In genomic region chr3:12193485-12194165, GRCh38 we compare ENCODE assay signal across 8 cellular contexts. TPM values are rescaled to one million over a fixed set of nuclear protein-coding genes. Genes with fewer than 3 reads are reported as not detected.
DNase-seq lines count a peak whose midpoint lies in the region; ATAC-seq, FAIRE-seq and TF ChIP-seq lines count a peak whose summit lies in the region.

No MANE protein-coding gene starts in this region.

- WGBS in lung, 2 donors: 98 to 99% methylated on average over 1 of the region's 1 CpG
- WGBS in prostate gland: 71% methylated on average over 1 of the region's 1 CpG

- no peak for TF ChIP-seq CTCF in lung (IDR thresholded peaks at IDR 0.05; ENCODE audit: control extremely low read depth, extremely low read depth)
- no peak for TF ChIP-seq CTCF in prostate gland (IDR thresholded peaks at IDR 0.05)

- FAIRE-seq in GM12891 (lab: Jason Lieb, UNC): peak; percentile 26

- DNase-seq in GM12891 (ENCODE audit: insufficient read length, low spot score) (no peak), LHCN-M2 (ENCODE audit: low read depth) (peak; percentile 98), amniotic epithelial cell (ENCODE audit: low read depth) (peak; percentile 97), lung (ENCODE audit: low spot score) (peak; percentile 71), HuH-7 (ENCODE audit: low spot score) (no peak), NCI-H1092 (lab: John Stamatoyannopoulos, UW) (no peak), prostate gland (ENCODE audit: low spot score) (no peak)

- H3K9me3 ChIP-seq in lung (ENCODE audit: control insufficient read depth in 2 of 2, insufficient read depth in 1 of 2, low read length in 1 of 2) (no peaks in the 10 kb centered on the region), prostate gland (no peaks in the 10 kb centered on the region)

- H3K36me3 ChIP-seq in lung (ENCODE audit: control insufficient read depth in 2 of 2, insufficient read depth in 2 of 2, low read length in 2 of 2) (no peaks in the 10 kb centered on the region), prostate gland (no peaks in the 10 kb centered on the region)

- H3K4me1 ChIP-seq in lung (ENCODE audit: control insufficient read depth in 2 of 2, insufficient read depth in 2 of 2, low read length in 2 of 2) (peaks cover 0 to 4% of the 10 kb centered on the region in 2 donors), prostate gland (replicated peaks) (no peaks in the 10 kb centered on the region)

- H3K27me3 ChIP-seq in lung (ENCODE audit: control insufficient read depth, insufficient read depth): no peaks in the 10 kb centered on the region
- H3K27me3 ChIP-seq in prostate gland (replicated peaks; ENCODE audit: insufficient read depth): no peaks in the 10 kb centered on the region

- peak; percentile 50 for ATAC-seq in GM21825 (IDR thresholded peaks at IDR 0.05; ENCODE audit: unreplicated experiment)
- peak; percentile 89 for ATAC-seq in lung (ENCODE audit: insufficient read depth, low FRiP score)

- H3K27ac ChIP-seq in lung (ENCODE audit: low read depth in 1 of 2, low read length in 1 of 2) (no peak overlapping the region), prostate gland (no peak overlapping the region)

- no peak overlapping the region for H3K4me3 ChIP-seq in lung
- no peak overlapping the region for H3K4me3 ChIP-seq in prostate gland

- intact Hi-C loops in prostate gland (cut with DNase I): no loop called here

- TF ChIP-seq POLR2A in GM12891 (IDR thresholded peaks at IDR 0.05; ENCODE audit: low read depth, low read length): no peak
- TF ChIP-seq POLR2A in prostate gland (IDR thresholded peaks at IDR 0.05): no peak

TF ChIP-seq in GM12891, 5 proteins besides CTCF, POLR2A, EP300 and RAD21:
- no peak for TF ChIP-seq TAF1 (IDR thresholded peaks at IDR 0.05; ENCODE audit: low read depth, low read length)
- peak; percentile 51; the same call in 1 of the 2 replicates for TF ChIP-seq POU2F2 (IDR thresholded peaks at IDR 0.05; ENCODE audit: low read depth, low read length)
- TF ChIP-seq SPI1 (IDR thresholded peaks at IDR 0.05; ENCODE audit: low read depth, low read length): no peak
- TF ChIP-seq POLR2AphosphoS5 (IDR thresholded peaks at IDR 0.05; ENCODE audit: low read depth, low read length): no peak
- TF ChIP-seq PAX5 (IDR thresholded peaks at IDR 0.05; ENCODE audit: insufficient read depth, low read length, severe bottlenecking): no peak

RNA-seq across cellular contexts. Expression of gene TIMP4, which starts 34.9 kb away (rescaled TPM):
- polyA plus RNA-seq in GM12891 (2012; ENCODE audit: low read depth, missing spikeins): not detected
- total RNA-seq in LHCN-M2 (2014; rRNA removed) (0.46 and 0.51 TPM in 2 replicates), lung (10 to 100 TPM in 1 of 2 donors, under 1 TPM in 1; 0.48 to 17.2 TPM), prostate gland (1 to 10 TPM; 5.6 to 9.7 TPM)
- 0.34 TPM for polyA plus RNA-seq in LHCN-M2 (2012)
- 10 to 100 TPM in 1 of 2 donors, 1 to 10 TPM in 1; 1.4 to 22.2 TPM for polyA plus RNA-seq in lung

Comparison
In these comparisons a context has a peak if more than half of its experiments do, and no peak if none do; other contexts are left out.
1. DNase-seq: peak in LHCN-M2 (single experiment), amniotic epithelial cell (single experiment) and lung (single experiment); none in GM12891 (single experiment), HuH-7 (single experiment), NCI-H1092 (single experiment) and prostate gland (single experiment).